23 cellular contexts compared by ENCODE assay signal in genomic region chr15:72050700-72051099, GRCh38.
DNase-seq lines count a peak whose midpoint lies in the region; ATAC-seq and TF ChIP-seq lines count a peak whose summit lies in the region.
"Had no signal": no experiment of that assay in that cellular context is flagged by ENCODE, and none has a peak within 500 bp of the region (broad histone marks: within the 10 kb centered on the region; RNA-seq: fewer than 3 reads in every experiment).

No MANE protein-coding gene starts in this region.

- H3K36me3 ChIP-seq in left lung: peaks cover 0 to 6% of the 10 kb centered on the region in 2 donors
- H3K36me3 ChIP-seq in ovary: no peaks in the 10 kb centered on the region

- ATAC-seq in left lung (peak; percentile 53), HG03097 (IDR thresholded peaks at IDR 0.05; ENCODE audit: low FRiP score, unreplicated experiment) (no peak)
- ATAC-seq: HCT116, SK-N-SH treated with all-trans-retinoic acid at 6 μM for 48 hours had no signal

- whole genome bisulfite sequencing in ovary, 3 donors: 83 to 97% (median 93%) methylated on average over 1 of the region's 1 CpG

- peaks cover 2% of the 10 kb centered on the region; the same call in 1 of the 2 replicates for H3K27me3 Mint-ChIP-seq in HFFc6 (ENCODE audit: insufficient read depth)
- H3K27me3 Mint-ChIP-seq: CD4-positive, alpha-beta memory T cell had no signal

- H3K9me3 Mint-ChIP-seq in HFFc6: no peaks in the 10 kb centered on the region

- H3K27me3 ChIP-seq in left lung (no peaks in the 10 kb centered on the region), ovary (no peaks in the 10 kb centered on the region)
- H3K27me3 ChIP-seq: BLaER1 treated with 17β-estradiol and CSF1 and Interleukin-3, amounts not matched to agents 10 nM and 100 nM had no signal

- no peak for TF ChIP-seq EP300 in ovary (IDR thresholded peaks at IDR 0.05)

- H3K4me3 Mint-ChIP-seq in HFFc6: no peak overlapping the region
- H3K4me3 Mint-ChIP-seq: CD4-positive, alpha-beta memory T cell had no signal

- intact Hi-C loops in left lung (cut with DNase I): no loop called here
- intact Hi-C loops in posterior cingulate gyrus (cut with DNase I): no loop called here
- intact Hi-C loops in ovary (cut with DNase I): no loop called here

- TF ChIP-seq CTCF in AG09309 (IDR thresholded peaks at IDR 0.05; ENCODE audit: control insufficient read depth, insufficient read depth, low read depth, low read length, missing control alignments) (no peak), HFFc6 (IDR thresholded peaks at IDR 0.05) (no peak), left lung (IDR thresholded peaks at IDR 0.05) (no peak), ovary (IDR thresholded peaks at IDR 0.05) (no peak)

- H3K4me3 ChIP-seq in AG09309 (ENCODE audit: control insufficient read depth, low read depth, low read length) (no peak overlapping the region), left lung (no peak overlapping the region), ovary (no peak overlapping the region)
- H3K4me3 ChIP-seq: BLaER1 treated with 17β-estradiol and CSF1 and Interleukin-3, amounts not matched to agents 10 nM and 100 nM had no signal

- peak; percentile 3 for DNase-seq in AG09309 (ENCODE audit: low read depth)
- DNase-seq in HFFc6: peak; percentile 30
- peak; percentile 12 for DNase-seq in amniotic epithelial cell (ENCODE audit: low read depth)
- no peak for DNase-seq in left lung
- no peak for DNase-seq in posterior cingulate gyrus
- DNase-seq in ovary: no peak
- no peak for DNase-seq in NCI-H2029 treated with DMSO at 0.1 percent for 48 hours (lab: John Stamatoyannopoulos, UW)
- DNase-seq: Caco-2; CD4-positive, alpha-beta memory T cell; DND-41; GOT3; Kasumi-1; NCI-H1417 treated with DMSO at 0.1 percent for 48 hours; NCI-H187; NCI-H2227 treated with DMSO at 0.1 percent for 48 hours; NCI-H510A treated with DMSO at 0.1 percent for 48 hours; NCI-H748 treated with DMSO at 0.1 percent for 48 hours; SIG-M5 had no signal

- H3K4me1 Mint-ChIP-seq in HFFc6 (ENCODE audit: low read depth): peaks cover 20% of the 10 kb centered on the region

- TF ChIP-seq POLR2A in ovary (IDR thresholded peaks at IDR 0.05): no peak

- H3K36me3 Mint-ChIP-seq in HFFc6 (ENCODE audit: low read depth): peaks cover 14% of the 10 kb centered on the region

- H3K4me1 ChIP-seq in left lung (no peaks in the 10 kb centered on the region), ovary (ENCODE audit: insufficient read depth) (no peaks in the 10 kb centered on the region)
- H3K4me1 ChIP-seq: BLaER1 treated with 17β-estradiol and CSF1 and Interleukin-3, amounts not matched to agents 10 nM and 100 nM; Caco-2 had no signal

- H3K27ac Mint-ChIP-seq in HFFc6: 0 out of 2 replicates have a peak overlapping the region, but pooled peaks have one; percentile 18
- H3K27ac Mint-ChIP-seq: CD4-positive, alpha-beta memory T cell had no signal

- H3K27ac ChIP-seq in left lung (no peak overlapping the region), ovary (no peak overlapping the region)
- H3K27ac ChIP-seq: BLaER1 treated with 17β-estradiol and CSF1 and Interleukin-3, amounts not matched to agents 10 nM and 100 nM; RWPE1 had no signal

- H3K9me3 ChIP-seq in left lung: no peaks in the 10 kb centered on the region
- no peaks in the 10 kb centered on the region for H3K9me3 ChIP-seq in ovary
- H3K9me3 ChIP-seq: Caco-2 had no signal

Comparison
In these comparisons a context has a peak if more than half of its experiments do, and no peak if none do; other contexts are left out.
1. DNase-seq: peak in AG09309 (single experiment), HFFc6 (single experiment) and amniotic epithelial cell (single experiment); none in left lung (0 of 2), posterior cingulate gyrus (0 of 10), ovary (0 of 5) and NCI-H2029 treated with DMSO at 0.1 percent for 48 hours (single experiment).